1 cellular context compared by ENCODE assay signal in the genomic region with DNA sequence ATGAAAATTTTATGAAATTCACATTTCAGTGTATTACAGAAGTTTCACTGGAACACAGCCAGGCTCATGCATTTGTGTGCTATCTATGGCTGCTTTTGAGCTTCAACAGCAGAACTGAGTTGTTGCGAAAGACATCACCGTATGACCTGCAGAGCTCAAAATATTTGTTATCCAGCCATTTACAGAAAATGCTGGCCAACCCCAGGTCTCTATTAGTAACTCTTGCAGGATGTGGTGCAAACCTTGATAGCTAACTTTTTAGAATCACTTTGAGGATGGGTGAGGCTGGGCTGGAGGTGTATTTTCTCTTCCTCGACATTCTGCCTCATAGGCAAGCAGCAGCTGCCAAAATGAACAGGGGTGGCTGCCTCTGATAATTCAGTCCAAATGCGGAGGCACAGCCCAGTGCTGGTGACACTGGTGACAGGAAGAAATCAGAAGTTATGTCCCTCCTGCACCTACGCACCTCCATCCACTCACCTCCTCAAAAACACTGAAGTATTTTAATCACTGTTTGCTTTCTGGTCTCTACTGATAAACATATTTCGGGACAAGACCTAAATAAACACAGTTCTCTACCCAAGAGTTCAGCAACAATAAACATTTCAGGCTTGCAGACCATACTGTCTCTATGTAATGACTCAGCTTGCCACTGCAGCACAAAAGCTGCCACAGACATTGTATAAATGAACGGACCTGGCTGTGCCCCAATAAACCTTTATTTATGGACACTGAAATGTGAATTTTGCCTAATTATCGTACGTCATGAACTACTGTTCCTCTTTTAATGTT.
TF ChIP-seq lines count a peak whose summit lies in the region.

No MANE protein-coding gene starts in this region.

TF ChIP-seq in K562, 482 proteins besides CTCF, POLR2A, EP300 and RAD21 (continued from another document and continues in another):
- TF ChIP-seq MCM7 (IDR thresholded peaks at IDR 0.05) (no peak), TBP (optimal IDR thresholded peaks at IDR 0.05; ENCODE audit: low read depth, low read length) (no peak), SOX6 (IDR thresholded peaks at IDR 0.05) (peak; percentile 89), ZKSCAN1 (IDR thresholded peaks at IDR 0.05; ENCODE audit: low read depth, low read length) (no peak), MTA3 (IDR thresholded peaks at IDR 0.05; ENCODE audit: borderline replicate concordance) (no peak; the same call in 1 of the 2 replicates), JUND (IDR thresholded peaks at IDR 0.05; ENCODE audit: borderline replicate concordance, low read depth, low read length) (peak; percentile 73; the same call in 1 of the 2 replicates), JUND (tag; IDR thresholded peaks at IDR 0.05; ENCODE audit: borderline replicate concordance, low read depth, low read length) (peak; percentile 40; the same call in 1 of the 3 replicates), MCM5 (IDR thresholded peaks at IDR 0.05; ENCODE audit: low read depth) (no peak), STAT5A (IDR thresholded peaks at IDR 0.05; ENCODE audit: borderline replicate concordance, low read length) (peak; percentile 66; the same call in 1 of the 2 replicates), MIER1 (IDR thresholded peaks at IDR 0.05; ENCODE audit: low read depth) (no peak), ZNF57 (CRISPR knock-in tag; IDR thresholded peaks at IDR 0.05) (no peak), LARP7 (IDR thresholded peaks at IDR 0.05) (no peak), ESRRB (CRISPR knock-in tag; IDR thresholded peaks at IDR 0.05; ENCODE audit: borderline replicate concordance) (no peak), NELFE (IDR thresholded peaks at IDR 0.05; ENCODE audit: insufficient read depth, insufficient read length) (no peak), CC2D1A (IDR thresholded peaks at IDR 0.05) (peak; percentile 54; the same call in 1 of the 2 replicates), EHMT2 (IDR thresholded peaks at IDR 0.05) (no peak), DPF2 (IDR thresholded peaks at IDR 0.05) (peak; percentile 91), KDM2B (CRISPR knock-in tag; IDR thresholded peaks at IDR 0.05) (no peak), TAF7 (tag; IDR thresholded peaks at IDR 0.05) (no peak), SNRNP70 (optimal IDR thresholded peaks at IDR 0.05; ENCODE audit: low read depth, low read length) (no peak), ZZZ3 (IDR thresholded peaks at IDR 0.05) (no peak), PHF21A (IDR thresholded peaks at IDR 0.05; ENCODE audit: borderline replicate concordance, low read depth) (peak; percentile 80; the same call in 1 of the 2 replicates), MBD2 (IDR thresholded peaks at IDR 0.05; ENCODE audit: borderline replicate concordance, low read depth) (peak; percentile 45; the same call in 1 of the 2 replicates), KAT8 (IDR thresholded peaks at IDR 0.05; ENCODE audit: low read depth) (no peak), MTA2 (IDR thresholded peaks at IDR 0.05; ENCODE audit: low read depth) (peak; percentile 72), JUNB (CRISPR knock-in tag; conservative IDR thresholded peaks at IDR 0.05) (no peak), ZBTB8A (IDR thresholded peaks at IDR 0.05; ENCODE audit: partially characterized antibody) (no peak), CCNT2 (IDR thresholded peaks at IDR 0.05; ENCODE audit: borderline replicate concordance, extremely low read depth, insufficient read length, low read depth, low read length) (peak; percentile 21), SETDB1 (IDR thresholded peaks at IDR 0.05; ENCODE audit: low read length) (no peak), ZNF146 (CRISPR knock-in tag; IDR thresholded peaks at IDR 0.05; ENCODE audit: unreplicated experiment) (no peak), SMARCE1 (IDR thresholded peaks at IDR 0.05) (peak; percentile 90), NONO (IDR thresholded peaks at IDR 0.05; ENCODE audit: low read depth in 2 of 2, low read length in 1 of 2) (peak in 1 of 2 experiments; percentile 36; a peak in 1 of 4 replicates), FOXJ2 (tag; IDR thresholded peaks at IDR 0.05) (no peak), RHOXF2B (CRISPR knock-in tag; conservative IDR thresholded peaks at IDR 0.05) (no peak), ZNF764 (CRISPR knock-in tag; IDR thresholded peaks at IDR 0.05; ENCODE audit: low read depth) (no peak), HDAC1 (IDR thresholded peaks at IDR 0.05) (peak; percentile 19 to 93; a peak in 3 of 4 replicates), BHLHE40 (IDR thresholded peaks at IDR 0.05; ENCODE audit: low read length) (no peak), NCOA6 (IDR thresholded peaks at IDR 0.05) (no peak), ZNF133 (CRISPR knock-in tag; IDR thresholded peaks at IDR 0.05) (no peak), ETV6 (IDR thresholded peaks at IDR 0.05; ENCODE audit: borderline replicate concordance in 1 of 2, low read depth in 2 of 2, low read length in 1 of 2) (no peak), ETV6 (CRISPR knock-in tag; IDR thresholded peaks at IDR 0.05; ENCODE audit: borderline replicate concordance) (no peak), BRD4 (IDR thresholded peaks at IDR 0.05) (no peak), NFIC (IDR thresholded peaks at IDR 0.05) (peak; percentile 81), POLR2AphosphoS5 (IDR thresholded peaks at IDR 0.05; ENCODE audit: control insufficient read depth, insufficient read depth, low read depth, low read length) (peak; percentile 73; the same call in 1 of the 2 replicates), NFRKB (IDR thresholded peaks at IDR 0.05; ENCODE audit: low read depth) (no peak), MTF1 (CRISPR knock-in tag; IDR thresholded peaks at IDR 0.05; ENCODE audit: borderline replicate concordance) (no peak), HMG20B (CRISPR knock-in tag; IDR thresholded peaks at IDR 0.05) (no peak), CREM (IDR thresholded peaks at IDR 0.05; ENCODE audit: low read depth) (peak; percentile 20; the same call in 1 of the 2 replicates), NR2F6 (CRISPR knock-in tag; IDR thresholded peaks at IDR 0.05) (no peak), CREB1 (IDR thresholded peaks at IDR 0.05) (peak; percentile 69; the same call in 1 of the 2 replicates), CREB1 (CRISPR knock-in tag; IDR thresholded peaks at IDR 0.05) (no peak), HNRNPK (IDR thresholded peaks at IDR 0.05; ENCODE audit: low read depth, low read length, poor library complexity, severe bottlenecking) (no peak), TAF1 (IDR thresholded peaks at IDR 0.05; ENCODE audit: control insufficient read depth, extremely low read depth, insufficient read depth, low read length, severe bottlenecking) (no peak)
- TF ChIP-seq, protein P1, sequence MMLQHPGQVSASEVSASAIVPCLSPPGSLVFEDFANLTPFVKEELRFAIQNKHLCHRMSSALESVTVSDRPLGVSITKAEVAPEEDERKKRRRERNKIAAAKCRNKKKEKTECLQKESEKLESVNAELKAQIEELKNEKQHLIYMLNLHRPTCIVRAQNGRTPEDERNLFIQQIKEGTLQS (IDR thresholded peaks at IDR 0.05), result peak; percentile 57
- TF ChIP-seq, protein P1 (CRISPR knock-in tag; conservative IDR thresholded peaks at IDR 0.05), result no peak
- TF ChIP-seq, protein P2, sequence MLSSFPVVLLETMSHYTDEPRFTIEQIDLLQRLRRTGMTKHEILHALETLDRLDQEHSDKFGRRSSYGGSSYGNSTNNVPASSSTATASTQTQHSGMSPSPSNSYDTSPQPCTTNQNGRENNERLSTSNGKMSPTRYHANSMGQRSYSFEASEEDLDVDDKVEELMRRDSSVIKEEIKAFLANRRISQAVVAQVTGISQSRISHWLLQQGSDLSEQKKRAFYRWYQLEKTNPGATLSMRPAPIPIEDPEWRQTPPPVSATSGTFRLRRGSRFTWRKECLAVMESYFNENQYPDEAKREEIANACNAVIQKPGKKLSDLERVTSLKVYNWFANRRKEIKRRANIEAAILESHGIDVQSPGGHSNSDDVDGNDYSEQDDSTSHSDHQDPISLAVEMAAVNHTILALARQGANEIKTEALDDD (IDR thresholded peaks at IDR 0.05), result no peak
- TF ChIP-seq, protein P3, sequence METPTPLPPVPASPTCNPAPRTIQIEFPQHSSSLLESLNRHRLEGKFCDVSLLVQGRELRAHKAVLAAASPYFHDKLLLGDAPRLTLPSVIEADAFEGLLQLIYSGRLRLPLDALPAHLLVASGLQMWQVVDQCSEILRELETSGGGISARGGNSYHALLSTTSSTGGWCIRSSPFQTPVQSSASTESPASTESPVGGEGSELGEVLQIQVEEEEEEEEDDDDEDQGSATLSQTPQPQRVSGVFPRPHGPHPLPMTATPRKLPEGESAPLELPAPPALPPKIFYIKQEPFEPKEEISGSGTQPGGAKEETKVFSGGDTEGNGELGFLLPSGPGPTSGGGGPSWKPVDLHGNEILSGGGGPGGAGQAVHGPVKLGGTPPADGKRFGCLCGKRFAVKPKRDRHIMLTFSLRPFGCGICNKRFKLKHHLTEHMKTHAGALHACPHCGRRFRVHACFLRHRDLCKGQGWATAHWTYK (CRISPR knock-in tag; IDR thresholded peaks at IDR 0.05), result no peak
- TF ChIP-seq, protein P4, sequence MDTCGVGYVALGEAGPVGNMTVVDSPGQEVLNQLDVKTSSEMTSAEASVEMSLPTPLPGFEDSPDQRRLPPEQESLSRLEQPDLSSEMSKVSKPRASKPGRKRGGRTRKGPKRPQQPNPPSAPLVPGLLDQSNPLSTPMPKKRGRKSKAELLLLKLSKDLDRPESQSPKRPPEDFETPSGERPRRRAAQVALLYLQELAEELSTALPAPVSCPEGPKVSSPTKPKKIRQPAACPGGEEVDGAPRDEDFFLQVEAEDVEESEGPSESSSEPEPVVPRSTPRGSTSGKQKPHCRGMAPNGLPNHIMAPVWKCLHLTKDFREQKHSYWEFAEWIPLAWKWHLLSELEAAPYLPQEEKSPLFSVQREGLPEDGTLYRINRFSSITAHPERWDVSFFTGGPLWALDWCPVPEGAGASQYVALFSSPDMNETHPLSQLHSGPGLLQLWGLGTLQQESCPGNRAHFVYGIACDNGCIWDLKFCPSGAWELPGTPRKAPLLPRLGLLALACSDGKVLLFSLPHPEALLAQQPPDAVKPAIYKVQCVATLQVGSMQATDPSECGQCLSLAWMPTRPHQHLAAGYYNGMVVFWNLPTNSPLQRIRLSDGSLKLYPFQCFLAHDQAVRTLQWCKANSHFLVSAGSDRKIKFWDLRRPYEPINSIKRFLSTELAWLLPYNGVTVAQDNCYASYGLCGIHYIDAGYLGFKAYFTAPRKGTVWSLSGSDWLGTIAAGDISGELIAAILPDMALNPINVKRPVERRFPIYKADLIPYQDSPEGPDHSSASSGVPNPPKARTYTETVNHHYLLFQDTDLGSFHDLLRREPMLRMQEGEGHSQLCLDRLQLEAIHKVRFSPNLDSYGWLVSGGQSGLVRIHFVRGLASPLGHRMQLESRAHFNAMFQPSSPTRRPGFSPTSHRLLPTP (IDR thresholded peaks at IDR 0.05; ENCODE audit: borderline replicate concordance, extremely low read depth, insufficient read length), result no peak
- TF ChIP-seq, protein P5, sequence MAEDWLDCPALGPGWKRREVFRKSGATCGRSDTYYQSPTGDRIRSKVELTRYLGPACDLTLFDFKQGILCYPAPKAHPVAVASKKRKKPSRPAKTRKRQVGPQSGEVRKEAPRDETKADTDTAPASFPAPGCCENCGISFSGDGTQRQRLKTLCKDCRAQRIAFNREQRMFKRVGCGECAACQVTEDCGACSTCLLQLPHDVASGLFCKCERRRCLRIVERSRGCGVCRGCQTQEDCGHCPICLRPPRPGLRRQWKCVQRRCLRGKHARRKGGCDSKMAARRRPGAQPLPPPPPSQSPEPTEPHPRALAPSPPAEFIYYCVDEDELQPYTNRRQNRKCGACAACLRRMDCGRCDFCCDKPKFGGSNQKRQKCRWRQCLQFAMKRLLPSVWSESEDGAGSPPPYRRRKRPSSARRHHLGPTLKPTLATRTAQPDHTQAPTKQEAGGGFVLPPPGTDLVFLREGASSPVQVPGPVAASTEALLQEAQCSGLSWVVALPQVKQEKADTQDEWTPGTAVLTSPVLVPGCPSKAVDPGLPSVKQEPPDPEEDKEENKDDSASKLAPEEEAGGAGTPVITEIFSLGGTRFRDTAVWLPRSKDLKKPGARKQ (CRISPR knock-in tag; IDR thresholded peaks at IDR 0.05), result no peak
- TF ChIP-seq, protein P6, sequence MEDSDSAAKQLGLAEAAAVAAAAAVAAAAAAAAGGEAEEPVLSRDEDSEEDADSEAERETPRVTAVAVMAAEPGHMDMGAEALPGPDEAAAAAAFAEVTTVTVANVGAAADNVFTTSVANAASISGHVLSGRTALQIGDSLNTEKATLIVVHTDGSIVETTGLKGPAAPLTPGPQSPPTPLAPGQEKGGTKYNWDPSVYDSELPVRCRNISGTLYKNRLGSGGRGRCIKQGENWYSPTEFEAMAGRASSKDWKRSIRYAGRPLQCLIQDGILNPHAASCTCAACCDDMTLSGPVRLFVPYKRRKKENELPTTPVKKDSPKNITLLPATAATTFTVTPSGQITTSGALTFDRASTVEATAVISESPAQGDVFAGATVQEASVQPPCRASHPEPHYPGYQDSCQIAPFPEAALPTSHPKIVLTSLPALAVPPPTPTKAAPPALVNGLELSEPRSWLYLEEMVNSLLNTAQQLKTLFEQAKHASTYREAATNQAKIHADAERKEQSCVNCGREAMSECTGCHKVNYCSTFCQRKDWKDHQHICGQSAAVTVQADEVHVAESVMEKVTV (CRISPR knock-in tag; IDR thresholded peaks at IDR 0.05), result no peak
- TF ChIP-seq, protein P7, sequence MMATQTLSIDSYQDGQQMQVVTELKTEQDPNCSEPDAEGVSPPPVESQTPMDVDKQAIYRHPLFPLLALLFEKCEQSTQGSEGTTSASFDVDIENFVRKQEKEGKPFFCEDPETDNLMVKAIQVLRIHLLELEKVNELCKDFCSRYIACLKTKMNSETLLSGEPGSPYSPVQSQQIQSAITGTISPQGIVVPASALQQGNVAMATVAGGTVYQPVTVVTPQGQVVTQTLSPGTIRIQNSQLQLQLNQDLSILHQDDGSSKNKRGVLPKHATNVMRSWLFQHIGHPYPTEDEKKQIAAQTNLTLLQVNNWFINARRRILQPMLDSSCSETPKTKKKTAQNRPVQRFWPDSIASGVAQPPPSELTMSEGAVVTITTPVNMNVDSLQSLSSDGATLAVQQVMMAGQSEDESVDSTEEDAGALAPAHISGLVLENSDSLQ (IDR thresholded peaks at IDR 0.05), result peak; percentile 76
- TF ChIP-seq, protein P8, sequence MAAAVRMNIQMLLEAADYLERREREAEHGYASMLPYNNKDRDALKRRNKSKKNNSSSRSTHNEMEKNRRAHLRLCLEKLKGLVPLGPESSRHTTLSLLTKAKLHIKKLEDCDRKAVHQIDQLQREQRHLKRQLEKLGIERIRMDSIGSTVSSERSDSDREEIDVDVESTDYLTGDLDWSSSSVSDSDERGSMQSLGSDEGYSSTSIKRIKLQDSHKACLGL (CRISPR knock-in tag; IDR thresholded peaks at IDR 0.05; ENCODE audit: borderline replicate concordance, poor library complexity, severe bottlenecking), result no peak
- TF ChIP-seq, protein P9, sequence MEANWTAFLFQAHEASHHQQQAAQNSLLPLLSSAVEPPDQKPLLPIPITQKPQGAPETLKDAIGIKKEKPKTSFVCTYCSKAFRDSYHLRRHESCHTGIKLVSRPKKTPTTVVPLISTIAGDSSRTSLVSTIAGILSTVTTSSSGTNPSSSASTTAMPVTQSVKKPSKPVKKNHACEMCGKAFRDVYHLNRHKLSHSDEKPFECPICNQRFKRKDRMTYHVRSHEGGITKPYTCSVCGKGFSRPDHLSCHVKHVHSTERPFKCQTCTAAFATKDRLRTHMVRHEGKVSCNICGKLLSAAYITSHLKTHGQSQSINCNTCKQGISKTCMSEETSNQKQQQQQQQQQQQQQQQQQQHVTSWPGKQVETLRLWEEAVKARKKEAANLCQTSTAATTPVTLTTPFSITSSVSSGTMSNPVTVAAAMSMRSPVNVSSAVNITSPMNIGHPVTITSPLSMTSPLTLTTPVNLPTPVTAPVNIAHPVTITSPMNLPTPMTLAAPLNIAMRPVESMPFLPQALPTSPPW (CRISPR knock-in tag; IDR thresholded peaks at IDR 0.05), result no peak
